In genomic region chr20:8073024-8073832, GRCh38 we compare ENCODE assay signal across 8 cellular contexts. TPM values are rescaled to one million over a fixed set of nuclear protein-coding genes. Genes with fewer than 3 reads are reported as not detected.
DNase-seq lines count a peak whose midpoint lies in the region; ATAC-seq lines count a peak whose summit lies in the region.

No MANE protein-coding gene starts in this region.

- H3K4me1 Mint-ChIP-seq in central memory CD8-positive, alpha-beta T cell: peaks cover 7% of the 10 kb centered on the region

- DNase-seq in GM03348 (ENCODE audit: low spot score) (peak; percentile 43), NOMO-1 treated with dmso at 0.1 percent for 144 hours (lab: John Stamatoyannopoulos, UW; ENCODE audit: unreplicated experiment) (peak; percentile 79), mucosa of gallbladder (ENCODE audit: low spot score) (no peak), posterior vena cava (ENCODE audit: low spot score) (no peak), NCI-H1694 (lab: John Stamatoyannopoulos, UW) (no peak)
- no peak for DNase-seq in central memory CD8-positive, alpha-beta T cell (ENCODE audit: low spot score in 2 of 2)
- DNase-seq in activated CD4-positive, CD25-positive, alpha-beta regulatory T cell (lab: John Stamatoyannopoulos, UW): no peak

- peak; percentile 60 for ATAC-seq in central memory CD8-positive, alpha-beta T cell (replicated peaks; ENCODE audit: extremely low read depth, poor library complexity, severe bottlenecking)

- H3K9me3 Mint-ChIP-seq in central memory CD8-positive, alpha-beta T cell: no peaks in the 10 kb centered on the region

- no peaks in the 10 kb centered on the region for H3K27me3 Mint-ChIP-seq in central memory CD8-positive, alpha-beta T cell

- H3K4me1 ChIP-seq in neuron (ENCODE audit: insufficient read depth, low read length): peaks cover 12% of the 10 kb centered on the region

- H3K4me3 ChIP-seq in neuron (ENCODE audit: low read length): no peak overlapping the region

- no peaks in the 10 kb centered on the region for H3K9me3 ChIP-seq in neuron (ENCODE audit: low read length)

- peaks cover 3% of the 10 kb centered on the region for H3K36me3 Mint-ChIP-seq in central memory CD8-positive, alpha-beta T cell (ENCODE audit: insufficient read depth)

- H3K27me3 ChIP-seq in neuron (ENCODE audit: insufficient read depth, low read length): no peaks in the 10 kb centered on the region

- peak overlapping the region; percentile 5 for H3K27ac Mint-ChIP-seq in central memory CD8-positive, alpha-beta T cell (ENCODE audit: low read depth)

- H2AFZ ChIP-seq in neuron (ENCODE audit: low read depth, low read length): peak overlapping the region; percentile 6

- H3K36me3 ChIP-seq in neuron (ENCODE audit: insufficient read depth, low read length): no peaks in the 10 kb centered on the region

- no peak overlapping the region for H3K4me3 Mint-ChIP-seq in central memory CD8-positive, alpha-beta T cell

- intact Hi-C loops in posterior vena cava (cut with DNase I): no loop called here

RNA-seq across cellular contexts. Expression of gene TMX4, which starts 53.7 kb away (rescaled TPM):
- total RNA-seq in mucosa of gallbladder (70.2 TPM), posterior vena cava (10 to 100 TPM; 51.8 to 64.6 TPM)

RNA-seq across cellular contexts. Expression of gene PLCB1, which starts 58.8 kb away (rescaled TPM):
- total RNA-seq in mucosa of gallbladder: 19.0 TPM
- total RNA-seq in posterior vena cava: 10 to 100 TPM; 16.9 to 20.8 TPM

Comparison
In these comparisons a context has a peak if more than half of its experiments do, and no peak if none do; other contexts are left out.
1. DNase-seq: peak in GM03348 (single experiment) and NOMO-1 treated with dmso at 0.1 percent for 144 hours (single experiment); none in central memory CD8-positive, alpha-beta T cell (0 of 2), activated CD4-positive, CD25-positive, alpha-beta regulatory T cell (0 of 4), mucosa of gallbladder (single experiment), posterior vena cava (single experiment) and NCI-H1694 (single experiment).